1 cellular context compared by ENCODE assay signal in the genomic region with DNA sequence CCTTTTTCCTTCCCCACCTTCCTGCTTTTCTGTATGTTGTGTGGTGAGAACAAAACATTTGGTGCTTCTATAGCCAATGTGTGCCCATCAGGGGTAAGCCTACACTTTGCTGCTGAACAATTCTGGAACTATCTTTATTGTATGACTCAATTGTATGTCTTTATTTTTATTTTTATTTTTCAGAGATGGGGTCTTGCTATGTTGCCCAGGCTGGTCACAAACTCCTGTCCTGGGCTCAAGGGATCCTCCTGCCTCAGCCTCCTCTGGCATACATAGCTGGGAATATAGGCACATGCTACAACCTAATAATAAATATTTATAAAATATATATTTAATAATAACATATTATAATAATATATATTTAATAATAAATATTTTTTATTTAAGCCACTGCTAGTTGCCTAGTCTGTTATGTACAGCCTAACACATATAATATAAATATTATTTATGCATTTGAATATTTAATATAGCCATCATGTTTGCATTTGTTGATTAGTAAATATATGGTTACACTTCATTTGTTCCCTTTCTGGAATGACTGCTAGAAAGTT.
TF ChIP-seq lines count a peak whose summit lies in the region.

No MANE protein-coding gene starts in this region.

TF ChIP-seq in K562, 482 proteins besides CTCF, POLR2A, EP300 and RAD21:
- TF ChIP-seq, protein P1, sequence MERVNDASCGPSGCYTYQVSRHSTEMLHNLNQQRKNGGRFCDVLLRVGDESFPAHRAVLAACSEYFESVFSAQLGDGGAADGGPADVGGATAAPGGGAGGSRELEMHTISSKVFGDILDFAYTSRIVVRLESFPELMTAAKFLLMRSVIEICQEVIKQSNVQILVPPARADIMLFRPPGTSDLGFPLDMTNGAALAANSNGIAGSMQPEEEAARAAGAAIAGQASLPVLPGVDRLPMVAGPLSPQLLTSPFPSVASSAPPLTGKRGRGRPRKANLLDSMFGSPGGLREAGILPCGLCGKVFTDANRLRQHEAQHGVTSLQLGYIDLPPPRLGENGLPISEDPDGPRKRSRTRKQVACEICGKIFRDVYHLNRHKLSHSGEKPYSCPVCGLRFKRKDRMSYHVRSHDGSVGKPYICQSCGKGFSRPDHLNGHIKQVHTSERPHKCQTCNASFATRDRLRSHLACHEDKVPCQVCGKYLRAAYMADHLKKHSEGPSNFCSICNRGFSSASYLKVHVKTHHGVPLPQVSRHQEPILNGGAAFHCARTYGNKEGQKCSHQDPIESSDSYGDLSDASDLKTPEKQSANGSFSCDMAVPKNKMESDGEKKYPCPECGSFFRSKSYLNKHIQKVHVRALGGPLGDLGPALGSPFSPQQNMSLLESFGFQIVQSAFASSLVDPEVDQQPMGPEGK (CRISPR knock-in tag; IDR thresholded peaks at IDR 0.05; ENCODE audit: borderline replicate concordance), result no peak
- TF ChIP-seq, protein P2, sequence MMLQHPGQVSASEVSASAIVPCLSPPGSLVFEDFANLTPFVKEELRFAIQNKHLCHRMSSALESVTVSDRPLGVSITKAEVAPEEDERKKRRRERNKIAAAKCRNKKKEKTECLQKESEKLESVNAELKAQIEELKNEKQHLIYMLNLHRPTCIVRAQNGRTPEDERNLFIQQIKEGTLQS (IDR thresholded peaks at IDR 0.05), result no peak
- TF ChIP-seq, protein P2 (CRISPR knock-in tag; conservative IDR thresholded peaks at IDR 0.05), result no peak
- TF ChIP-seq PRPF4 (IDR thresholded peaks at IDR 0.05; ENCODE audit: insufficient read depth, low read depth, low read length, poor library complexity, severe bottlenecking) (no peak), RBM25 (IDR thresholded peaks at IDR 0.05; ENCODE audit: low read depth, low read length, severe bottlenecking) (peak; percentile 53), ZNF134 (CRISPR knock-in tag; conservative IDR thresholded peaks at IDR 0.05) (no peak), U2AF1 (optimal IDR thresholded peaks at IDR 0.05; ENCODE audit: low read depth, low read length) (no peak), MEIS2 (IDR thresholded peaks at IDR 0.05; ENCODE audit: partially characterized antibody) (no peak), ZNF121 (CRISPR knock-in tag; conservative IDR thresholded peaks at IDR 0.05) (peak; percentile 91)
TF ChIP-seq in K562: peak in this region for 2.
